In genomic region chr6:25404693-25405169, GRCh38 we compare ENCODE assay signal across 9 cellular contexts.
DNase-seq lines count a peak whose midpoint lies in the region; ATAC-seq and TF ChIP-seq lines count a peak whose summit lies in the region.
"Had no signal": no experiment of that assay in that cellular context is flagged by ENCODE, and none has a peak within 500 bp of the region (broad histone marks: within the 10 kb centered on the region; RNA-seq: fewer than 3 reads in every experiment).

No MANE protein-coding gene starts in this region.

- TF ChIP-seq CTCF in GM23338 (conservative IDR thresholded peaks at IDR 0.05; ENCODE audit: low read depth in 2 of 2) = no peak
- TF ChIP-seq CTCF in vagina (IDR thresholded peaks at IDR 0.05) = no peak

- peaks cover 84% of the 10 kb centered on the region for H3K79me2 ChIP-seq in GM23338 (replicated peaks; ENCODE audit: insufficient read depth)

- CTCF ChIA-PET in activated naive CD4-positive, alpha-beta T cell treated with anti-CD3 and anti-CD28 coated beads for 36 hours (lab: Charles Lee) = interaction anchor here (0.9 to 1.4 kb wide), 4 partner anchors 35 to 126 kb away, joined by 3 to 10 read pairs (median 4); partner anchors contain the start of gene CARMIL1

- no peak overlapping the region for H2AFZ ChIP-seq in GM23338

- peaks cover 37% of the 10 kb centered on the region for H3K4me1 Mint-ChIP-seq in GM23338
- peaks cover 13% of the 10 kb centered on the region for H3K4me1 Mint-ChIP-seq in activated naive CD4-positive, alpha-beta T cell treated with anti-CD3 and anti-CD28 coated beads for 36 hours (ENCODE audit: low read depth)

- H3K27me3 ChIP-seq in GM23338 (ENCODE audit: insufficient read depth) = no peaks in the 10 kb centered on the region
- no peaks in the 10 kb centered on the region for H3K27me3 ChIP-seq in vagina
- H3K27me3 ChIP-seq: dorsolateral prefrontal cortex had no signal

- no peaks in the 10 kb centered on the region for H3F3A ChIP-seq in GM23338 (replicated peaks; ENCODE audit: low read depth)

- H3K9me3 Mint-ChIP-seq in GM23338 = no peaks in the 10 kb centered on the region
- H3K9me3 Mint-ChIP-seq in activated naive CD4-positive, alpha-beta T cell treated with anti-CD3 and anti-CD28 coated beads for 36 hours = no peaks in the 10 kb centered on the region

- H3K4me2 ChIP-seq in GM23338 = peak overlapping the region; percentile 19; the same call in 1 of the 2 replicates

- no peaks in the 10 kb centered on the region for H3K9me3 ChIP-seq in vagina

- no peak overlapping the region for H3K4me3 ChIP-seq in GM23338
- H3K4me3 ChIP-seq in vagina = peak overlapping the region in 1 of 2 donors; percentile 9

- H3K4me3 Mint-ChIP-seq in GM23338 = no peak overlapping the region
- no peak overlapping the region for H3K4me3 Mint-ChIP-seq in activated naive CD4-positive, alpha-beta T cell treated with anti-CD3 and anti-CD28 coated beads for 36 hours

- H3K9me2 ChIP-seq in GM23338 (ENCODE audit: insufficient read depth) = peaks cover 12% of the 10 kb centered on the region; the same call in 1 of the 2 replicates

- H3K36me3 ChIP-seq in GM23338 (ENCODE audit: insufficient read depth) (no peaks in the 10 kb centered on the region), vagina (no peaks in the 10 kb centered on the region)

- no peaks in the 10 kb centered on the region for H3K36me3 Mint-ChIP-seq in GM23338 (ENCODE audit: low read depth)
- no peaks in the 10 kb centered on the region for H3K36me3 Mint-ChIP-seq in activated naive CD4-positive, alpha-beta T cell treated with anti-CD3 and anti-CD28 coated beads for 36 hours (ENCODE audit: low read depth)

- H3K27ac ChIP-seq in GM23338 (ENCODE audit: low read depth) (no peak overlapping the region), vagina (no peak overlapping the region)

- no peaks in the 10 kb centered on the region; the same call in 1 of the 2 replicates for H4K20me1 ChIP-seq in GM23338 (replicated peaks; ENCODE audit: insufficient read depth)

- DNase-seq in GM23338 (ENCODE audit: low spot score) (no peak), MV-4-11 (lab: John Stamatoyannopoulos, UW) (peak; percentile 77), 8988T (no peak), DMS114 treated with DMSO at 0.1 percent for 48 hours (lab: John Stamatoyannopoulos, UW; ENCODE audit: unreplicated experiment) (no peak), vagina (ENCODE audit: extremely low spot score in 2 of 2) (no peak)
- peak; percentile 81 for DNase-seq in activated naive CD4-positive, alpha-beta T cell treated with anti-CD3 and anti-CD28 coated beads for 36 hours
- DNase-seq in stimulated activated CD4-positive, alpha-beta T cell treated with anti-CD3 and anti-CD28 coated beads, Interleukin-12 subunit alpha, Interleukin-12 subunit beta, amount 100 ng/mL, for 4 hours = peak; percentile 25

- peak overlapping the region; percentile 61; the same call in 1 of the 2 replicates for H3K27ac Mint-ChIP-seq in GM23338
- H3K27ac Mint-ChIP-seq in activated naive CD4-positive, alpha-beta T cell treated with anti-CD3 and anti-CD28 coated beads for 36 hours = no peak overlapping the region

- peaks cover 70% of the 10 kb centered on the region for H3K4me1 ChIP-seq in GM23338 (ENCODE audit: insufficient read depth)
- H3K4me1 ChIP-seq in vagina = peaks cover 11% of the 10 kb centered on the region

- peaks cover 4% of the 10 kb centered on the region for H3K27me3 Mint-ChIP-seq in GM23338 (ENCODE audit: insufficient read depth, low read depth, poor library complexity)
- H3K27me3 Mint-ChIP-seq in activated naive CD4-positive, alpha-beta T cell treated with anti-CD3 and anti-CD28 coated beads for 36 hours (ENCODE audit: low read depth) = no peaks in the 10 kb centered on the region

- intact Hi-C loops in activated naive CD4-positive, alpha-beta T cell treated with anti-CD3 and anti-CD28 coated beads for 36 hours (cut with micrococcal nuclease) = loop anchor here (1.0 to 10.0 kb wide), 5 partner anchors 14 to 450 kb away; no protein-coding TSS in a partner anchor
- intact Hi-C loops in vagina (cut with DNase I) = loop anchor here (5.0 kb wide), 1 partner anchor 613 kb away; a partner anchor contains a TSS

- TF ChIP-seq POLR2A in vagina (IDR thresholded peaks at IDR 0.05) = no peak

- ATAC-seq in GM18502 (IDR thresholded peaks at IDR 0.05; ENCODE audit: poor library complexity, unreplicated experiment) = peak; percentile 92
- ATAC-seq in GM23338 = no peak

TF ChIP-seq in GM23338, 12 proteins besides CTCF, POLR2A, EP300 and RAD21 (continues in another document):
- no peak for TF ChIP-seq REST (IDR thresholded peaks at IDR 0.05; ENCODE audit: unreplicated experiment)
- no peak for TF ChIP-seq CREB1 (CRISPR knock-in tag; IDR thresholded peaks at IDR 0.05; ENCODE audit: low read depth)
- TF ChIP-seq EZH2 (IDR thresholded peaks at IDR 0.05; ENCODE audit: low read depth, unreplicated experiment) = no peak
- no peak for TF ChIP-seq ZNF114 (CRISPR knock-in tag; IDR thresholded peaks at IDR 0.05)
- TF ChIP-seq NANOG (IDR thresholded peaks at IDR 0.05; ENCODE audit: borderline replicate concordance) = no peak
- no peak for TF ChIP-seq EZH2phosphoT487 (IDR thresholded peaks at IDR 0.05; ENCODE audit: unreplicated experiment)

Comparison
In these comparisons a context has a peak if more than half of its experiments do, and no peak if none do; other contexts are left out.
1. DNase-seq: peak in MV-4-11 (single experiment), activated naive CD4-positive, alpha-beta T cell treated with anti-CD3 and anti-CD28 coated beads for 36 hours (single experiment) and stimulated activated CD4-positive, alpha-beta T cell treated with anti-CD3 and anti-CD28 coated beads, Interleukin-12 subunit alpha, Interleukin-12 subunit beta, amount 100 ng/mL, for 4 hours (single experiment); none in GM23338 (single experiment), 8988T (single experiment), DMS114 treated with DMSO at 0.1 percent for 48 hours (single experiment) and vagina (0 of 2).